Comparison of ENCODE assay signal across 1 cellular context in genomic region chr18:70205421-70206397, GRCh38.
TF ChIP-seq lines count a peak whose summit lies in the region.

RTTN (minus strand) TSS chr18:70205687; CDS start chr18:70205658, 29 bp downstream.

TF ChIP-seq in GM12878, 131 proteins besides CTCF, POLR2A, EP300 and RAD21 (continued from another document and continues in another):
- TF ChIP-seq E4F1 (IDR thresholded peaks at IDR 0.05; ENCODE audit: borderline replicate concordance, partially characterized antibody) (peak; percentile 82), ZNF384 (IDR thresholded peaks at IDR 0.05; ENCODE audit: borderline replicate concordance, low read depth, low read length) (peak; percentile 80), MEF2A (IDR thresholded peaks at IDR 0.05; ENCODE audit: insufficient read depth, low read depth, low read length) (no peak), CREM (IDR thresholded peaks at IDR 0.05; ENCODE audit: low read depth) (peak; percentile 96), CBFB (IDR thresholded peaks at IDR 0.05; ENCODE audit: low read depth) (peak; percentile 61; the same call in 1 of the 2 replicates), KLF5 (IDR thresholded peaks at IDR 0.05; ENCODE audit: partially characterized antibody) (peak; percentile 90), RUNX3 (IDR thresholded peaks at IDR 0.05; ENCODE audit: low read length) (peak; percentile 82), ZBED1 (IDR thresholded peaks at IDR 0.05; ENCODE audit: borderline replicate concordance) (peak; percentile 59; the same call in 1 of the 2 replicates), ZNF207 (IDR thresholded peaks at IDR 0.05; ENCODE audit: borderline replicate concordance) (peak; percentile 100), SMAD1 (IDR thresholded peaks at IDR 0.05; ENCODE audit: low read depth, partially characterized antibody) (no peak), IRF4 (IDR thresholded peaks at IDR 0.05; ENCODE audit: low read depth, low read length) (0 out of 2 replicates have a peak, but pooled peaks have one; percentile 55), CBX3 (IDR thresholded peaks at IDR 0.05; ENCODE audit: borderline replicate concordance, low read depth) (no peak), CHD1 (IDR thresholded peaks at IDR 0.05; ENCODE audit: low read depth, low read length) (no peak; the same call in 1 of the 2 replicates), LARP7 (IDR thresholded peaks at IDR 0.05) (peak; percentile 78), RCOR1 (conservative IDR thresholded peaks at IDR 0.05; ENCODE audit: low read depth, low read length) (no peak; the same call in 1 of the 2 replicates), EZH2 (IDR thresholded peaks at IDR 0.05; ENCODE audit: borderline replicate concordance, control insufficient read depth, low read depth, low read length) (no peak), ETV6 (conservative IDR thresholded peaks at IDR 0.05 in 1 of 2, IDR thresholded peaks at IDR 0.05 in 1 of 2; ENCODE audit: borderline replicate concordance in 1 of 2, low read depth in 1 of 2) (peak in 1 of 2 experiments; percentile 62; a peak in 1 of 4 replicates), TAF1 (IDR thresholded peaks at IDR 0.05; ENCODE audit: borderline replicate concordance, low read depth, low read length) (peak; percentile 91), TBL1XR1 (IDR thresholded peaks at IDR 0.05; ENCODE audit: low read depth, low read length) (peak; percentile 32; the same call in 1 of the 2 replicates), KDM1A (IDR thresholded peaks at IDR 0.05; ENCODE audit: borderline replicate concordance) (no peak), EGR1 (IDR thresholded peaks at IDR 0.05; ENCODE audit: borderline replicate concordance in 1 of 2, low read depth in 2 of 2, low read length in 2 of 2) (peak; percentile 81 to 93), CHD4 (IDR thresholded peaks at IDR 0.05) (no peak), SPI1 (IDR thresholded peaks at IDR 0.05; ENCODE audit: borderline replicate concordance, insufficient read depth, low read depth, low read length) (no peak; the same call in 1 of the 2 replicates), CUX1 (IDR thresholded peaks at IDR 0.05; ENCODE audit: insufficient replicate concordance, low read depth, low read length) (no peak), SRF (IDR thresholded peaks at IDR 0.05; ENCODE audit: low read depth in 2 of 2, low read length in 2 of 2) (peak; percentile 19 to 89; a peak in 3 of 4 replicates), RELA (IDR thresholded peaks at IDR 0.05; ENCODE audit: borderline replicate concordance, partially characterized antibody) (peak; percentile 87), DPF2 (IDR thresholded peaks at IDR 0.05) (peak; percentile 88), CHD2 (IDR thresholded peaks at IDR 0.05; ENCODE audit: borderline replicate concordance, low read depth, low read length) (peak; percentile 79), RBBP5 (conservative IDR thresholded peaks at IDR 0.05) (peak; percentile 65; the same call in 1 of the 2 replicates), PRDM15 (CRISPR knock-in tag; IDR thresholded peaks at IDR 0.05) (no peak), JUNB (IDR thresholded peaks at IDR 0.05) (0 out of 2 replicates have a peak, but pooled peaks have one; percentile 7), BCL3 (IDR thresholded peaks at IDR 0.05; ENCODE audit: borderline replicate concordance, insufficient read depth, low read depth, low read length, poor library complexity, severe bottlenecking) (no peak), MEF2B (IDR thresholded peaks at IDR 0.05; ENCODE audit: partially characterized antibody, poor library complexity, severe bottlenecking) (peak; percentile 56), USF1 (IDR thresholded peaks at IDR 0.05; ENCODE audit: borderline replicate concordance, extremely low read length, insufficient read depth, low read depth, low read length) (no peak), HDAC2 (IDR thresholded peaks at IDR 0.05) (0 out of 2 replicates have a peak, but pooled peaks have one; percentile 66), ZNF622 (IDR thresholded peaks at IDR 0.05) (no peak), SREBF1 (IDR thresholded peaks at IDR 0.05; ENCODE audit: low read length) (peak; percentile 89), ZZZ3 (IDR thresholded peaks at IDR 0.05; ENCODE audit: control insufficient read depth, insufficient read length, low read depth) (peak; percentile 65), NBN (IDR thresholded peaks at IDR 0.05) (peak; percentile 99), NR2C1 (IDR thresholded peaks at IDR 0.05) (peak; percentile 45), HSF1 (IDR thresholded peaks at IDR 0.05; ENCODE audit: low read depth, low read length) (peak; percentile 12; the same call in 1 of the 2 replicates), ZNF217 (IDR thresholded peaks at IDR 0.05) (no peak), SUZ12 (IDR thresholded peaks at IDR 0.05; ENCODE audit: unreplicated experiment) (no peak), NRF1 (conservative IDR thresholded peaks at IDR 0.05; ENCODE audit: low read depth, low read length) (no peak), BACH1 (IDR thresholded peaks at IDR 0.05; ENCODE audit: borderline replicate concordance) (no peak), TARDBP (IDR thresholded peaks at IDR 0.05; ENCODE audit: borderline replicate concordance) (peak; percentile 91), MXI1 (IDR thresholded peaks at IDR 0.05; ENCODE audit: low read depth, low read length) (no peak; the same call in none of the 2 replicates), SMAD5 (IDR thresholded peaks at IDR 0.05; ENCODE audit: low read depth) (no peak), SMARCA5 (IDR thresholded peaks at IDR 0.05) (peak; percentile 66; the same call in 1 of the 2 replicates), MTA3 (IDR thresholded peaks at IDR 0.05; ENCODE audit: borderline replicate concordance, low read length) (no peak), FOXM1 (IDR thresholded peaks at IDR 0.05; ENCODE audit: low read depth, low read length) (peak; percentile 56; the same call in 1 of the 2 replicates), ZBTB33 (IDR thresholded peaks at IDR 0.05) (no peak)
